ENCODE assay signal across 8 cellular contexts in the genomic region with DNA sequence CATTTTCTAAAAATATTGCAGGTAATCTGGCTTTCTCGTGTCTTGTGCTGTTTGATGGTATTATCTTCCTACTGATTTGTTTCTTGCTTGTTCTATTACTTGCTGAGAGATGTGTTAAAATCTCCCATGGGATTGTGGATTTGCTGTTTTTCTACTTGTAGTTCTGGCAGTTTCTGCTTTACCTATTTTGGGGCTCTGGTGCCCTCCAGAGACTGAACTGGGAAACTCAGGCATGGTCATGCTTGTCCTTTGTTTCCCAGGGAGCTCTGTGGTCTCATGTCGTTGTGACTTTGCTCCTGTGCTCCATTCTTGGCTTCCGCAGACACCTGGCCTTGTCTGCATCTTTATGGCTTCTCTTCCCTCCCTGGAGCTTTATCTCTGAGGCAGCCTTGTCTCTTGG. TPM values are rescaled to one million over a fixed set of nuclear protein-coding genes. Genes with fewer than 3 reads are reported as not detected.
A peak's percentile ranks its signal among the peaks of the same experiment; 100 is the strongest.
DNase-seq lines count a peak whose midpoint lies in the region; ATAC-seq and TF ChIP-seq lines count a peak whose summit lies in the region.

No MANE protein-coding gene starts in this region.

- DNase-seq in AG09319 (ENCODE audit: extremely low read depth, low read depth) (peak; percentile 22), GM06990 (ENCODE audit: extremely low read depth, insufficient read length) (no peak), NCI-H69 (lab: John Stamatoyannopoulos, UW) (peak; percentile 40), cerebellum (ENCODE audit: low spot score) (peak; percentile 68), middle frontal gyrus (ENCODE audit: extremely low spot score, low spot score) (peak; percentile 24), GM13976 (ENCODE audit: low spot score) (no peak)

- ATAC-seq in HG03354 (IDR thresholded peaks at IDR 0.05; ENCODE audit: poor library complexity, severe bottlenecking, unreplicated experiment) (no peak), HG03378 (IDR thresholded peaks at IDR 0.05; ENCODE audit: unreplicated experiment) (no peak)

- no peak overlapping the region for H3K4me3 ChIP-seq in GM06990 (replicated peaks; ENCODE audit: low read depth, low read length)

- TF ChIP-seq CTCF in AG09319 (IDR thresholded peaks at IDR 0.05; ENCODE audit: low read depth, low read length) (peak; percentile 76), GM06990 (IDR thresholded peaks at IDR 0.05; ENCODE audit: insufficient read depth, low read length, poor library complexity, severe bottlenecking) (peak; percentile 60), GM13976 (IDR thresholded peaks at IDR 0.05; ENCODE audit: borderline replicate concordance, control extremely low read depth, extremely low read depth, insufficient read depth, missing control alignments) (no peak)

- in situ Hi-C loops in GM13976 (cut with MboI; ENCODE audit: low sequenced_read_pairs, unreplicated experiment) = no loop called here

- no peaks in the 10 kb centered on the region for H3K27me3 ChIP-seq in GM06990 (replicated peaks; ENCODE audit: control insufficient read depth, insufficient read depth, low read length)

- H3K36me3 ChIP-seq in GM06990 (ENCODE audit: control insufficient read depth, insufficient read depth, low read length) = peaks cover 7% of the 10 kb centered on the region

RNA-seq across cellular contexts. Expression of a gene that starts 39.5 kb away (rescaled TPM):
- 119 TPM for total RNA-seq in cerebellum

RNA-seq across cellular contexts. Expression of a gene that starts 54.7 kb away (rescaled TPM):
- total RNA-seq in cerebellum = 46.5 TPM

Comparison
In these comparisons a context has a peak if more than half of its experiments do, and no peak if none do; other contexts are left out.
1. DNase-seq: peak in AG09319 (single experiment), NCI-H69 (single experiment), cerebellum (single experiment) and middle frontal gyrus (single experiment); none in GM06990 (single experiment) and GM13976 (single experiment).